11 cellular contexts compared by ENCODE assay signal in the genomic region with DNA sequence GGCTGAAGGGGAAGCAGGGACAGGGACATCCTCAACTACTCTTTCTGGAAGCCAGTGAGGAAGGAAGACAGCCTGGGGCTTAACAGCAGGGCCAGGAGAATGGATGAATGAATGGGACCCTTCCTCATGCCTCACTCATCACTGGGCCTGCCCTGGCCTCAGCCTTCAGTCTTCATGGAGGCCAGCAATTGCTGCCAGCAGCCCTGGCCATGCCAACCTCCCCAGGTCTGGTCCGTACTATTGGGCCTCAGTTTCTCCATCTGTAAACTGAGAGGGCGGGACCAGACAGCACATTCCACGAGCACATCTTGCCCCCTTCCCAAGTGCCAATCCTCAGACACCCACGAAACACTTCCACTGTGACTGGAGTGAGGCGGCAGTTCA. TPM values are rescaled to one million over a fixed set of nuclear protein-coding genes. Genes with fewer than 3 reads are reported as not detected.
DNase-seq lines count a peak whose midpoint lies in the region; ATAC-seq and TF ChIP-seq lines count a peak whose summit lies in the region.
"Had no signal": no experiment of that assay in that cellular context is flagged by ENCODE, and none has a peak within 500 bp of the region (broad histone marks: within the 10 kb centered on the region; RNA-seq: fewer than 3 reads in every experiment).

No MANE protein-coding gene starts in this region.

- H3K4me1 ChIP-seq in breast epithelium, result peaks cover 32 to 34% of the 10 kb centered on the region in 2 donors
- peaks cover 19% of the 10 kb centered on the region for H3K4me1 ChIP-seq in mammary epithelial cell (ENCODE audit: insufficient read depth, low read length)
- H3K4me1 ChIP-seq in transverse colon, result peaks cover 27 to 82% (median 40%) of the 10 kb centered on the region in 4 donors

- no peaks in the 10 kb centered on the region for H3K36me3 ChIP-seq in breast epithelium
- H3K36me3 ChIP-seq in mammary epithelial cell (ENCODE audit: insufficient read depth, low read length), result no peaks in the 10 kb centered on the region
- no peaks in the 10 kb centered on the region for H3K36me3 ChIP-seq in transverse colon

- peaks cover 62% of the 10 kb centered on the region for H3K4me1 Mint-ChIP-seq in central memory CD8-positive, alpha-beta T cell
- peaks cover 33 to 47% (median 40%) of the 10 kb centered on the region in 3 donors for H3K4me1 Mint-ChIP-seq in naive B cell

- ATAC-seq in central memory CD8-positive, alpha-beta T cell (replicated peaks; ENCODE audit: extremely low read depth, poor library complexity, severe bottlenecking), result no peak
- ATAC-seq in naive B cell (ENCODE audit: low read depth in 2 of 2) (no peak), HG02798 (IDR thresholded peaks at IDR 0.05; ENCODE audit: poor library complexity, unreplicated experiment) (no peak)

- in situ Hi-C loops in mammary epithelial cell (cut with MboI; ENCODE audit: low sequenced_read_pairs in 2 of 2), result no loop called here
- in situ Hi-C loops in transverse colon (cut with MboI; ENCODE audit: low pct_ligation_motif_present in 1 of 4, low pct_unique_long_range_greater_than_20kb in 1 of 4, low sequenced_read_pairs in 3 of 4), result no loop called here

- H3K27ac ChIP-seq in breast epithelium, result peak overlapping the region; percentile 94 to 98
- H3K27ac ChIP-seq in mammary epithelial cell (ENCODE audit: insufficient read depth, low read depth, low read length), result no peak overlapping the region
- H3K27ac ChIP-seq in transverse colon, result peak overlapping the region; percentile 85 to 94 (median 90)

- peaks cover 39% of the 10 kb centered on the region for H3K79me2 ChIP-seq in mammary epithelial cell (ENCODE audit: insufficient read depth, low read length)

- CTCF ChIA-PET in mammary epithelial cell (lab: Charles Lee; ENCODE audit: low non-redundant PET), result no interaction called here

- H3K27ac Mint-ChIP-seq in central memory CD8-positive, alpha-beta T cell (ENCODE audit: low read depth), result peak overlapping the region; percentile 91
- H3K27ac Mint-ChIP-seq in naive B cell, result peak overlapping the region; percentile 96 to 99 (median 98)

- no peaks in the 10 kb centered on the region for H4K20me1 ChIP-seq in mammary epithelial cell (ENCODE audit: insufficient read depth, low read length)

- dilution Hi-C loops in mammary epithelial cell (cut with HindIII; ENCODE audit: low sequenced_read_pairs), result no loop called here

- H3K4me3 ChIP-seq in breast epithelium, result no peak overlapping the region
- H3K4me3 ChIP-seq in mammary epithelial cell (replicated peaks in 1 of 3; ENCODE audit: insufficient read depth in 1 of 3, low read depth in 2 of 3, low read length in 3 of 3), result no peak overlapping the region
- no peak overlapping the region for H3K4me3 ChIP-seq in transverse colon

- no TSS peak for BruUV-seq in mammary epithelial cell (replicated peaks; lab: Mats Ljungman, UMichigan)

- no peaks in the 10 kb centered on the region for H3K27me3 ChIP-seq in breast epithelium
- no peaks in the 10 kb centered on the region for H3K27me3 ChIP-seq in mammary epithelial cell (ENCODE audit: insufficient read depth, low read length)
- no peaks in the 10 kb centered on the region for H3K27me3 ChIP-seq in transverse colon

- no peak for TF ChIP-seq CTCF in breast epithelium (IDR thresholded peaks at IDR 0.05)
- TF ChIP-seq CTCF in mammary epithelial cell (conservative IDR thresholded peaks at IDR 0.05 in 1 of 2, IDR thresholded peaks at IDR 0.05 in 1 of 2; ENCODE audit: extremely low read depth in 1 of 2, insufficient read depth in 1 of 2, low read depth in 1 of 2, low read length in 2 of 2), result no peak
- TF ChIP-seq CTCF in transverse colon (IDR thresholded peaks at IDR 0.05), result no peak

- no peaks in the 10 kb centered on the region for H3K27me3 Mint-ChIP-seq in central memory CD8-positive, alpha-beta T cell
- no peaks in the 10 kb centered on the region for H3K27me3 Mint-ChIP-seq in naive B cell

- H3K9me3 ChIP-seq in breast epithelium (no peaks in the 10 kb centered on the region), mammary epithelial cell (replicated peaks; ENCODE audit: insufficient read depth, low read length) (no peaks in the 10 kb centered on the region), transverse colon (no peaks in the 10 kb centered on the region)

- intact Hi-C loops in breast epithelium (cut with DNase I; ENCODE audit: low total_unique reads), result no loop called here
- intact Hi-C loops in mammary epithelial cell (cut with micrococcal nuclease), result no loop called here
- intact Hi-C loops in transverse colon (cut with DNase I; ENCODE audit: low total_unique reads), result no loop called here

- no peak for DNase-seq in breast epithelium (ENCODE audit: low spot score in 2 of 2)
- no peak for DNase-seq in mammary epithelial cell
- no peak for DNase-seq in central memory CD8-positive, alpha-beta T cell (ENCODE audit: low spot score in 2 of 2)
- DNase-seq in naive B cell, result no peak
- DNase-seq in transverse colon, result no peak
- no peak for DNase-seq in stimulated activated CD4-positive, alpha-beta T cell treated with anti-CD3 and anti-CD28 coated beads, Interleukin-4, amount 100 ng/mL, for 4 hours
- no peak for DNase-seq in epidermal melanocyte (ENCODE audit: insufficient read length, low spot score)
- DNase-seq: activated effector memory CD4-positive, alpha-beta T cell treated with anti-CD3 and anti-CD28 coated beads, Interleukin-2, amount 50 U/mL, for 16 hours; stimulated activated CD4-positive, alpha-beta T cell treated with anti-CD3 and anti-CD28 coated beads, Interleukin-4, amount 100 ng/mL, for 24 hours; T-helper 9 cell had no signal

- TF ChIP-seq EP300 in transverse colon (IDR thresholded peaks at IDR 0.05; ENCODE audit: low read depth), result no peak

- H3K9ac ChIP-seq in mammary epithelial cell (ENCODE audit: insufficient read depth, low read length), result no peak overlapping the region

- H3K4me3 Mint-ChIP-seq in central memory CD8-positive, alpha-beta T cell, result peak overlapping the region; percentile 19
- H3K4me3 Mint-ChIP-seq in naive B cell, result peak overlapping the region in 7 of 8 donors; percentile 3 to 90 (median 81)

- TF ChIP-seq POLR2A in breast epithelium (IDR thresholded peaks at IDR 0.05) (no peak), transverse colon (IDR thresholded peaks at IDR 0.05) (no peak)

- WGBS in mammary epithelial cell (ENCODE audit: low coverage, missing lambda C conversion rate), result 78% methylated on average over 5 of the region's 5 CpGs
- WGBS in transverse colon (ENCODE audit: low coverage in 1 of 2), 2 donors, result 92% methylated on average over 5 of the region's 5 CpGs; no CpG with 5 or more reads in 1 of the 2 donors

- H2AFZ ChIP-seq in mammary epithelial cell (ENCODE audit: low read depth, low read length), result no peak overlapping the region

- no peaks in the 10 kb centered on the region for H3K9me3 Mint-ChIP-seq in central memory CD8-positive, alpha-beta T cell
- no peaks in the 10 kb centered on the region for H3K9me3 Mint-ChIP-seq in naive B cell

- no peak overlapping the region for H3K4me2 ChIP-seq in mammary epithelial cell (ENCODE audit: insufficient read depth, low read depth, low read length)

- H3K36me3 Mint-ChIP-seq in central memory CD8-positive, alpha-beta T cell (ENCODE audit: insufficient read depth), result peaks cover 33% of the 10 kb centered on the region
- no peaks in the 10 kb centered on the region for H3K36me3 Mint-ChIP-seq in naive B cell

RNA-seq across cellular contexts. Expression of gene RALGDS, which starts 1.1 kb away (rescaled TPM):
- total RNA-seq in breast epithelium, result 10 to 100 TPM; 52.0 to 94.1 (median 79.3) TPM
- 10 to 100 TPM; 15.2 to 19.9 TPM for total RNA-seq in mammary epithelial cell
- 37.8 TPM for polyA plus RNA-seq in mammary epithelial cell
- 35.5 TPM for polyA minus RNA-seq in mammary epithelial cell
- polyA plus RNA-seq in naive B cell (ENCODE audit: low read depth in 6 of 6), result 10 to 100 TPM in 2 of 6 donors, 1 to 10 TPM in 4; 5.5 to 17.5 (median 8.7) TPM
- total RNA-seq in transverse colon, result 100 to 1,000 TPM in 1 of 4 donors, 10 to 100 TPM in 3; 50.5 to 233 (median 58.2) TPM

RNA-seq across cellular contexts. Expression of gene GBGT1, which starts 41.6 kb away (rescaled TPM):
- total RNA-seq in breast epithelium (10 to 100 TPM; 14.8 to 21.3 (median 15.0) TPM), mammary epithelial cell (1 to 10 TPM in 1 of 2 donors, under 1 TPM in 1; 0.83 to 1.7 TPM), transverse colon (10 to 100 TPM in 3 of 4 donors, 1 to 10 TPM in 1; 4.1 to 15.7 (median 11.8) TPM)
- polyA plus RNA-seq in mammary epithelial cell (0.78 TPM), naive B cell (ENCODE audit: low read depth in 6 of 6) (1 to 10 TPM in 5 of 6 donors, under 1 TPM in 1; 0.96 to 4.0 (median 2.4) TPM)
- polyA minus RNA-seq in mammary epithelial cell, result not detected
